11 cellular contexts compared by ENCODE assay signal in the genomic region with DNA sequence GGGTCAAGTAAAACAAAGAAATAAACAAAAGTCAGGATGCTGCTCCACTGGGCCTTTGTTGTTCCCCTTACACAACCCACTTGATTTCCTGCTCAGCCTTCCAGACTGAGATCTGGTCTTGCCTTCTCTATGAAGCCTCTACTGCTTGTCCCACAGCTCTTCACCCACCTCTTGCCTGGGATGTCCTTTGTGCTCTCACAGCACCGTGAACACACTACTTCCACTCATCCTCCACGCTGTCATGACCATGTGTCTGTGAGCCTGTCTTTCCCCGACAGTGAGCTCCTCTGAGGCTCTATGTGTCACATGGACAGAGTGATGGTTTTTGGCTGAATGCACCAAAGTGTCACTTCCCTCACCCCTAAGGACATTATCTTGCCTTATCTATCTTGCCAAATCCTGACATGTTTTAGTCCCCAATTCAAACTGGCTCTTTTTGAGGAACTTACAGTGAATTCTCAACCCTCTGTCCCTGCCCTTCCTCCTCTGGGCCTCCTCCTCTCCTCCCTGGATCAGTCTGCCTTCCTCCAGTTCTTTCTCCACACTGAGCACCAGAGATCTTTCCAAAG. TPM values are rescaled to one million over a fixed set of nuclear protein-coding genes. Genes with fewer than 3 reads are reported as not detected.
DNase-seq lines count a peak whose midpoint lies in the region; ATAC-seq, FAIRE-seq and TF ChIP-seq lines count a peak whose summit lies in the region.
"Had no signal": no experiment of that assay in that cellular context is flagged by ENCODE, and none has a peak within 500 bp of the region (broad histone marks: within the 10 kb centered on the region; RNA-seq: fewer than 3 reads in every experiment).

No MANE protein-coding gene starts in this region.

- H3K27me3 ChIP-seq in K562 (ENCODE audit: control insufficient read depth in 2 of 2, insufficient read depth in 2 of 2, low read length in 2 of 2) (no peaks in the 10 kb centered on the region), GM23248 (replicated peaks; ENCODE audit: insufficient read depth) (no peaks in the 10 kb centered on the region)

- H3K9me2 ChIP-seq in GM23248 (ENCODE audit: insufficient read depth): no peaks in the 10 kb centered on the region

- TF ChIP-seq EP300 in K562 (IDR thresholded peaks at IDR 0.05; ENCODE audit: low read length): no peak

- WGBS in K562 (ENCODE audit: insufficient coverage, low coverage, missing lambda C conversion rate): 21% methylated on average over 3 of the region's 3 CpGs
- 64 to 66% methylated on average over 3 of the region's 3 CpGs for WGBS in GM23248 (ENCODE audit: low coverage in 1 of 2, low lambda C conversion rate in 2 of 2, missing lambda C conversion rate in 2 of 2), 2 experiments

- H3K4me3 ChIP-seq in K562 (no peak overlapping the region), GM23248 (no peak overlapping the region)
- H3K4me3 ChIP-seq: PC-9, smooth muscle cell had no signal

- no peak for FAIRE-seq in K562 (lab: Jason Lieb, UNC)

- peak; percentile 7; the same call in 2 of the 3 replicates for ATAC-seq in K562

- no peak overlapping the region for H3K4me2 ChIP-seq in K562 (ENCODE audit: insufficient read depth, low read length)
- H3K4me2 ChIP-seq in GM23248 (ENCODE audit: unreplicated experiment): no peak overlapping the region
- H3K4me2 ChIP-seq: PC-9, smooth muscle cell had no signal

- H3K4me1 ChIP-seq in K562 (replicated peaks in 1 of 2; ENCODE audit: control insufficient read depth in 2 of 2, insufficient read depth in 2 of 2, low read length in 2 of 2): peaks cover 7 to 20% of the 10 kb centered on the region in 2 experiments; a peak in 3 of 5 replicates
- H3K4me1 ChIP-seq in GM23248 (ENCODE audit: insufficient read depth): no peaks in the 10 kb centered on the region

- in situ Hi-C loops in K562 (cut with MboI) (no loop called here), GM23248 (cut with MboI) (no loop called here)

- no peaks in the 10 kb centered on the region for H3K27me3 Mint-ChIP-seq in T-helper 2 cell treated with Interferon-gamma antibody and Interleukin-4, amounts not matched to agents 5 μg/mL and 100 μg/mL, for 36 hours (ENCODE audit: low read depth)
- H3K27me3 Mint-ChIP-seq in progenitor cell of endocrine pancreas: no peaks in the 10 kb centered on the region

- no peak for DNase-seq in T-helper 2 cell treated with Interferon-gamma antibody and Interleukin-4, amounts not matched to agents 5 μg/mL and 100 μg/mL, for 36 hours (ENCODE audit: low spot score)
- DNase-seq in T-helper 2 cell (no peak), NOMO-1 treated with DMSO at 0.1 percent for 48 hours (lab: John Stamatoyannopoulos, UW; ENCODE audit: unreplicated experiment) (peak; percentile 34), K562 (ENCODE audit: extremely low read depth in 1 of 4, low spot score in 3 of 4) (no peak), progenitor cell of endocrine pancreas (ENCODE audit: low spot score, unreplicated experiment) (no peak), GM23248 (no peak), HEK293T (ENCODE audit: extremely low spot score) (no peak)
- no peak for DNase-seq in activated CD8-positive, alpha-beta memory T cell treated with anti-CD3 and anti-CD28 coated beads for 24 hours
- DNase-seq: NCI-H1930, PC-9 had no signal

- POLR2A ChIA-PET in K562 (lab: Yijun Ruan, JAX): interaction anchor here (0.6 to 13.2 kb wide), 3 partner anchors 10 to 17 kb away, joined by 3 to 162 read pairs (median 14); partner anchors contain the start of genes HNRNPAB and PHYKPL
- POLR2A ChIA-PET in HEK293T (lab: Yijun Ruan, JAX): interaction anchor here (0.9 to 1.5 kb wide), 3 partner anchors 9 to 11 kb away, joined by 3 to 4 read pairs (median 3); partner anchors contain the start of gene PHYKPL

- peaks cover 5% of the 10 kb centered on the region for H3K9me1 ChIP-seq in K562 (ENCODE audit: control insufficient read depth, insufficient read depth, low read length)

- CTCF ChIA-PET in K562 (lab: Yijun Ruan, JAX; ENCODE audit: low intra/inter-chr PET ratio): no interaction called here
- CTCF ChIA-PET in HEK293T (lab: Yijun Ruan, JAX): no interaction called here

- H3K4me1 Mint-ChIP-seq in T-helper 2 cell treated with Interferon-gamma antibody and Interleukin-4, amounts not matched to agents 5 μg/mL and 100 μg/mL, for 36 hours (ENCODE audit: low read depth): peaks cover 7% of the 10 kb centered on the region
- H3K4me1 Mint-ChIP-seq in progenitor cell of endocrine pancreas (ENCODE audit: low read depth): no peaks in the 10 kb centered on the region

- H3F3A ChIP-seq in GM23248 (ENCODE audit: insufficient read depth): peaks cover 22% of the 10 kb centered on the region

- peak overlapping the region; percentile 8 for H3K27ac Mint-ChIP-seq in T-helper 2 cell treated with Interferon-gamma antibody and Interleukin-4, amounts not matched to agents 5 μg/mL and 100 μg/mL, for 36 hours
- peak overlapping the region; percentile 72 for H3K27ac Mint-ChIP-seq in progenitor cell of endocrine pancreas

- intact Hi-C loops in K562 (cut with micrococcal nuclease): no loop called here

- H3K27ac ChIP-seq in K562 (ENCODE audit: extremely low read depth, low read depth, low read length) (no peak overlapping the region), GM23248 (no peak overlapping the region)
- H3K27ac ChIP-seq: PC-9 had no signal

- peaks cover 44% of the 10 kb centered on the region for H3K36me3 Mint-ChIP-seq in T-helper 2 cell treated with Interferon-gamma antibody and Interleukin-4, amounts not matched to agents 5 μg/mL and 100 μg/mL, for 36 hours (ENCODE audit: low read depth)
- peaks cover 26% of the 10 kb centered on the region for H3K36me3 Mint-ChIP-seq in progenitor cell of endocrine pancreas (ENCODE audit: insufficient read depth)

- H4K20me1 ChIP-seq in K562 (replicated peaks; ENCODE audit: control insufficient read depth, insufficient read depth, low read length) (peaks cover 9% of the 10 kb centered on the region), GM23248 (ENCODE audit: insufficient read depth) (no peaks in the 10 kb centered on the region)

- no peaks in the 10 kb centered on the region for H3K79me2 ChIP-seq in K562 (ENCODE audit: control insufficient read depth, insufficient read depth, low read length)
- peaks cover 9% of the 10 kb centered on the region; the same call in 1 of the 2 replicates for H3K79me2 ChIP-seq in GM23248 (ENCODE audit: insufficient read depth)

- no peak for TF ChIP-seq RAD21 in K562 (CRISPR knock-in tag; conservative IDR thresholded peaks at IDR 0.05 in 1 of 2, IDR thresholded peaks at IDR 0.05 in 1 of 2)

- H3K36me3 ChIP-seq in K562 (ENCODE audit: control insufficient read depth, insufficient read depth, low read length) (peaks cover 73% of the 10 kb centered on the region; the same call in 2 of the 3 replicates), GM23248 (ENCODE audit: low read depth) (no peaks in the 10 kb centered on the region)

- H3K9me3 Mint-ChIP-seq in T-helper 2 cell treated with Interferon-gamma antibody and Interleukin-4, amounts not matched to agents 5 μg/mL and 100 μg/mL, for 36 hours: no peaks in the 10 kb centered on the region
- no peaks in the 10 kb centered on the region for H3K9me3 Mint-ChIP-seq in progenitor cell of endocrine pancreas (ENCODE audit: low read depth)

- peak; percentile 46 for TF ChIP-seq POLR2A in K562 (conservative IDR thresholded peaks at IDR 0.05)

- no peak overlapping the region for H3K4me3 Mint-ChIP-seq in T-helper 2 cell treated with Interferon-gamma antibody and Interleukin-4, amounts not matched to agents 5 μg/mL and 100 μg/mL, for 36 hours
- H3K4me3 Mint-ChIP-seq in progenitor cell of endocrine pancreas (ENCODE audit: low read depth): no peak overlapping the region

- no peaks in the 10 kb centered on the region for H3K9me3 ChIP-seq in K562 (replicated peaks; ENCODE audit: control insufficient read depth, insufficient read depth, low read depth, low read length)
- H3K9me3 ChIP-seq in GM23248 (ENCODE audit: low read depth): no peaks in the 10 kb centered on the region

- H2AFZ ChIP-seq in K562 (ENCODE audit: low read depth, low read length): no peak overlapping the region
- no peak overlapping the region for H2AFZ ChIP-seq in GM23248
- H2AFZ ChIP-seq: PC-9 had no signal

- TF ChIP-seq CTCF in K562 (IDR thresholded peaks at IDR 0.05 in 2 of 3, conservative IDR thresholded peaks at IDR 0.05 in 1 of 3; ENCODE audit: insufficient read depth in 2 of 3, low read depth in 1 of 3, low read length in 3 of 3) (no peak), progenitor cell of endocrine pancreas (IDR thresholded peaks at IDR 0.05; ENCODE audit: unreplicated experiment) (no peak)

- TSS peak; percentile 8 for BruUV-seq in K562 (replicated peaks; lab: Mats Ljungman, UMichigan)

- H3K9ac ChIP-seq in K562 (ENCODE audit: insufficient read depth in 1 of 2, low read depth in 2 of 2, low read length in 2 of 2): peak overlapping the region in 1 of 2 experiments; percentile 10; a peak in 1 of 4 replicates
- H3K9ac ChIP-seq in GM23248: no peak overlapping the region

RNA-seq across cellular contexts. Expression of gene PHYKPL, which starts 11.3 kb away (rescaled TPM):
- total RNA-seq in K562 (2011; cell fraction: chromatin; rRNA removed; ENCODE audit: low replicate concordance): 203 and 378 TPM in 2 replicates
- 205 and 217 TPM in 2 replicates for total RNA-seq in K562 (2011; cell fraction: nucleolus; rRNA removed)
- 219 and 287 TPM in 2 replicates for total RNA-seq in K562 (2011; cell fraction: nucleoplasm; rRNA removed)
- 18.6 and 21.6 TPM in 2 replicates for total RNA-seq in K562 (2014; rRNA removed)
- total RNA-seq in K562 (2014; rRNA removed; fragmentation: Illumina TruSeq; extraction: Trizol): 13.9 and 18.4 TPM in 2 replicates
- 16.7 and 17.1 TPM in 2 replicates for total RNA-seq in K562 (2015; rRNA removed; fragmentation: Illumina TruSeq; extraction: Trizol)
- total RNA-seq in K562 (2021): 34.0 and 34.7 TPM in 2 replicates
- polyA plus RNA-seq in K562 (2011; rRNA removed): 25.6 and 40.7 TPM in 2 replicates
- polyA plus RNA-seq in K562 (2011; cell fraction: cytosol; rRNA removed): 18.3 and 25.8 TPM in 2 replicates
- 126 and 156 TPM in 2 replicates for polyA plus RNA-seq in K562 (2011; cell fraction: nucleus; rRNA removed)
- polyA plus RNA-seq in K562 (2012): 19.8 and 52.3 TPM in 2 replicates
- polyA plus RNA-seq in K562 (2014; fragmentation: Illumina TruSeq; extraction: Trizol): 19.6 and 20.1 TPM in 2 replicates
- 1 to 10 TPM; 4.7 to 6.5 TPM for polyA plus RNA-seq in K562 (2014; fragmentation: Nextera tagmentation; extraction: Ambion mirVana)
- 31.9 and 32.0 TPM in 2 replicates for polyA plus RNA-seq in K562 (2014; rRNA removed)
- 33.9 and 36.4 TPM in 2 replicates for polyA minus RNA-seq in K562 (2011; rRNA and poly(A)+ RNA removed)
- polyA minus RNA-seq in K562 (2011; cell fraction: cytosol; rRNA and poly(A)+ RNA removed): 9.2 and 15.5 TPM in 2 replicates
- polyA minus RNA-seq in K562 (2011; cell fraction: nucleus; rRNA and poly(A)+ RNA removed): 71.5 and 72.2 TPM in 2 replicates
- total RNA-seq in progenitor cell of endocrine pancreas: 113 and 123 TPM in 2 replicates
- total RNA-seq in GM23248 (2014; rRNA removed; shearing (Covaris generic)): 12.1 and 28.9 TPM in 2 replicates
- polyA plus RNA-seq in GM23248 (2016; fragmentation: Nextera tagmentation; extraction: Ambion mirVana): 18.4 and 22.9 TPM in 2 replicates

RNA-seq across cellular contexts. Expression of gene HNRNPAB, which starts 17.0 kb away (rescaled TPM):
- 107 and 112 TPM in 2 replicates for total RNA-seq in K562 (2011; cell fraction: chromatin; rRNA removed; ENCODE audit: low replicate concordance)
- total RNA-seq in K562 (2011; cell fraction: nucleolus; rRNA removed): 50.4 and 55.9 TPM in 2 replicates
- total RNA-seq in K562 (2011; cell fraction: nucleoplasm; rRNA removed): 93.1 and 119 TPM in 2 replicates
- 236 and 251 TPM in 2 replicates for total RNA-seq in K562 (2014; rRNA removed)
- 193 and 210 TPM in 2 replicates for total RNA-seq in K562 (2014; rRNA removed; fragmentation: Illumina TruSeq; extraction: Trizol)
- 213 and 223 TPM in 2 replicates for total RNA-seq in K562 (2015; rRNA removed; fragmentation: Illumina TruSeq; extraction: Trizol)
- 299 and 351 TPM in 2 replicates for total RNA-seq in K562 (2021)
- 160 and 253 TPM in 2 replicates for polyA plus RNA-seq in K562 (2011; rRNA removed)
- 229 and 236 TPM in 2 replicates for polyA plus RNA-seq in K562 (2011; cell fraction: cytosol; rRNA removed)
- 131 TPM in 2 replicates for polyA plus RNA-seq in K562 (2011; cell fraction: nucleus; rRNA removed)
- 175 and 305 TPM in 2 replicates for polyA plus RNA-seq in K562 (2012)
- polyA plus RNA-seq in K562 (2014; fragmentation: Illumina TruSeq; extraction: Trizol): 284 and 307 TPM in 2 replicates
- polyA plus RNA-seq in K562 (2014; fragmentation: Nextera tagmentation; extraction: Ambion mirVana): 10 to 100 TPM; 34.6 to 44.7 TPM
- 404 and 425 TPM in 2 replicates for polyA plus RNA-seq in K562 (2014; rRNA removed)
- 75.6 and 103 TPM in 2 replicates for polyA minus RNA-seq in K562 (2011; rRNA and poly(A)+ RNA removed)
- polyA minus RNA-seq in K562 (2011; cell fraction: cytosol; rRNA and poly(A)+ RNA removed): 69.1 and 82.2 TPM in 2 replicates
- 31.9 and 48.4 TPM in 2 replicates for polyA minus RNA-seq in K562 (2011; cell fraction: nucleus; rRNA and poly(A)+ RNA removed)
- 214 and 223 TPM in 2 replicates for total RNA-seq in progenitor cell of endocrine pancreas
- total RNA-seq in GM23248 (2014; rRNA removed; shearing (Covaris generic)): 47.6 and 53.4 TPM in 2 replicates
- polyA plus RNA-seq in GM23248 (2016; fragmentation: Nextera tagmentation; extraction: Ambion mirVana): 111 and 117 TPM in 2 replicates

RNA-seq across cellular contexts. Expression of gene GMCL2, which starts 34.1 kb away (rescaled TPM):
- total RNA-seq in K562 (2011; cell fraction: chromatin; rRNA removed; ENCODE audit: low replicate concordance): 0.14 TPM in 1 of 2 replicates, not detected in the other
- total RNA-seq in K562 (2011; cell fraction: nucleolus; rRNA removed): not detected in 2 replicates
- not detected in 2 replicates for total RNA-seq in K562 (2011; cell fraction: nucleoplasm; rRNA removed)
- total RNA-seq in K562 (2014; rRNA removed) (not detected in 2 replicates), K562 (2014; rRNA removed; fragmentation: Illumina TruSeq; extraction: Trizol) (0.04 TPM in 1 of 2 replicates, not detected in the other), K562 (2015; rRNA removed; fragmentation: Illumina TruSeq; extraction: Trizol) (not detected in 2 replicates), K562 (2021) (not detected in 2 replicates), progenitor cell of endocrine pancreas (not detected in 2 replicates)
- polyA plus RNA-seq in K562 (2011; rRNA removed) (0.03 TPM in 1 of 2 replicates, not detected in the other), K562 (2014; fragmentation: Illumina TruSeq; extraction: Trizol) (not detected in 2 replicates), K562 (2014; fragmentation: Nextera tagmentation; extraction: Ambion mirVana) (not detected), K562 (2014; rRNA removed) (not detected in 2 replicates), GM23248 (2016; fragmentation: Nextera tagmentation; extraction: Ambion mirVana) (not detected in 2 replicates)
- polyA plus RNA-seq in K562 (2011; cell fraction: cytosol; rRNA removed): not detected in 2 replicates
- polyA plus RNA-seq in K562 (2011; cell fraction: nucleus; rRNA removed): not detected in 2 replicates
- polyA plus RNA-seq in K562 (2012): not detected in 2 replicates
- polyA minus RNA-seq in K562 (2011; rRNA and poly(A)+ RNA removed): 0.06 TPM in 1 of 2 replicates, not detected in the other
- not detected in 2 replicates for polyA minus RNA-seq in K562 (2011; cell fraction: cytosol; rRNA and poly(A)+ RNA removed)
- polyA minus RNA-seq in K562 (2011; cell fraction: nucleus; rRNA and poly(A)+ RNA removed): not detected in 2 replicates
- not detected in 2 replicates for total RNA-seq in GM23248 (2014; rRNA removed; shearing (Covaris generic))
- total RNA-seq: PC-9 had no signal
- polyA plus RNA-seq: smooth muscle cell had no signal
